Comparison of ENCODE assay signal across 29 cellular contexts in genomic region chr2:202491514-202491913, GRCh38.
DNase-seq lines count a peak whose midpoint lies in the region; ATAC-seq, FAIRE-seq and TF ChIP-seq lines count a peak whose summit lies in the region.
"Had no signal": no experiment of that assay in that cellular context is flagged by ENCODE, and none has a peak within 500 bp of the region (broad histone marks: within the 10 kb centered on the region; RNA-seq: fewer than 3 reads in every experiment).

No MANE protein-coding gene starts in this region.

- H3K4me2 ChIP-seq in IMR-90 (ENCODE audit: low read depth, low read length): no peak overlapping the region

- no peak overlapping the region for H3K18ac ChIP-seq in IMR-90 (ENCODE audit: low read depth, low read length)

- no peak for DNase-seq in IMR-90
- peak; percentile 9 for DNase-seq in SW480 (ENCODE audit: low spot score)
- peak; percentile 68 for DNase-seq in islet precursor cell
- DNase-seq in immature natural killer cell: no peak
- DNase-seq in dedifferentiated amniotic fluid mesenchymal stem cell (ENCODE audit: extremely low spot score): no peak
- DNase-seq in DMS114 treated with DMSO at 0.1 percent for 48 hours (lab: John Stamatoyannopoulos, UW; ENCODE audit: unreplicated experiment): no peak
- DNase-seq: activated CD8-positive, alpha-beta T cell treated with anti-CD3 and anti-CD28 coated beads for 36 hours; activated naive CD4-positive, alpha-beta T cell treated with anti-CD3 and anti-CD28 coated beads, Interleukin-2, amount 50 U/mL, for 16 hours; amygdala; C1 segment of cervical spinal cord; Calu3; cortex of kidney; EL; esophagus squamous epithelium; left lung; NCI-H1105 treated with DMSO at 0.1 percent for 48 hours; NCI-H2081; psoas muscle; stimulated activated naive CD8-positive, alpha-beta T cell treated with anti-CD3 and anti-CD28 coated beads, Interleukin-15, Interleukin-2, amounts not matched to agents 100 U/mL and 50 U/mL, for 24 hours; T-helper 1 cell; testis; uterus had no signal

- H2BK20ac ChIP-seq in IMR-90 (ENCODE audit: low read depth, low read length): no peak overlapping the region

- no peaks in the 10 kb centered on the region for H3K9me3 Mint-ChIP-seq in immature natural killer cell
- H3K9me3 Mint-ChIP-seq: activated CD8-positive, alpha-beta T cell treated with anti-CD3 and anti-CD28 coated beads for 36 hours; activated T-helper 17 cell treated with anti-CD3 and anti-CD28 coated beads, Interleukin-2, amount 50 U/mL, for 72 hours had no signal

- no peak overlapping the region for H2AK9ac ChIP-seq in IMR-90 (replicated peaks; ENCODE audit: low read depth, low read length, poor library complexity)

- H4K20me1 ChIP-seq in IMR-90 (ENCODE audit: insufficient read depth, low read length): peaks cover 7% of the 10 kb centered on the region; the same call in 1 of the 2 replicates

- H3K9me1 ChIP-seq in IMR-90 (ENCODE audit: insufficient read depth, low read length): peaks cover 6% of the 10 kb centered on the region; the same call in 1 of the 2 replicates

- no peak overlapping the region for H2AFZ ChIP-seq in IMR-90 (replicated peaks; ENCODE audit: low read length, poor library complexity)

- H2AK5ac ChIP-seq in IMR-90 (ENCODE audit: low read depth, low read length): no peak overlapping the region

- no peak overlapping the region for H3K4me3 Mint-ChIP-seq in immature natural killer cell
- H3K4me3 Mint-ChIP-seq: activated CD8-positive, alpha-beta T cell treated with anti-CD3 and anti-CD28 coated beads for 36 hours; activated T-helper 17 cell treated with anti-CD3 and anti-CD28 coated beads, Interleukin-2, amount 50 U/mL, for 72 hours had no signal

- 76% methylated on average over 3 of the region's 4 CpGs; no CpG with 5 or more reads in 1 of the 2 experiments for WGBS in IMR-90 (ENCODE audit: extremely low coverage in 2 of 2, insufficient read length in 1 of 2), 2 experiments

- no peak for TF ChIP-seq RAD21 in IMR-90 (IDR thresholded peaks at IDR 0.05; ENCODE audit: low read length)

- in situ Hi-C loops in IMR-90 (cut with MboI; ENCODE audit: low sequenced_read_pairs): no loop called here

- no peak overlapping the region for H3K4ac ChIP-seq in IMR-90 (ENCODE audit: low read depth, low read length)

- no peak for ATAC-seq in IMR-90 (ENCODE audit: low read depth)
- ATAC-seq in HG02884 (IDR thresholded peaks at IDR 0.05; ENCODE audit: unreplicated experiment): no peak
- ATAC-seq: activated CD8-positive, alpha-beta T cell treated with anti-CD3 and anti-CD28 coated beads for 36 hours; activated T-helper 17 cell treated with anti-CD3 and anti-CD28 coated beads, Interleukin-2, amount 50 U/mL, for 72 hours; left lung; Panc1; psoas muscle; stimulated activated naive CD8-positive, alpha-beta T cell treated with anti-CD3 and anti-CD28 coated beads, Interleukin-15, Interleukin-2, amounts not matched to agents 100 U/mL and 50 U/mL, for 24 hours had no signal

- POLR2A ChIA-PET in IMR-90 (lab: Charles Lee; ENCODE audit: unreplicated experiment): no interaction called here

- H3K79me1 ChIP-seq in IMR-90 (ENCODE audit: low read depth in 1 of 2, low read length in 2 of 2): peaks cover 21 to 47% of the 10 kb centered on the region in 2 experiments; a peak in 3 of 4 replicates

- H3K56ac ChIP-seq in IMR-90 (ENCODE audit: extremely low read depth, insufficient read depth, low read length): no peak overlapping the region

- H3K4me1 Mint-ChIP-seq in immature natural killer cell: no peaks in the 10 kb centered on the region
- H3K4me1 Mint-ChIP-seq: activated T-helper 17 cell treated with anti-CD3 and anti-CD28 coated beads, Interleukin-2, amount 50 U/mL, for 72 hours had no signal

- no peak for TF ChIP-seq POLR2A in IMR-90 (IDR thresholded peaks at IDR 0.05; ENCODE audit: low read depth, low read length)

- peak; percentile 17 for FAIRE-seq in G401.6 (lab: Jason Lieb, UNC)
- FAIRE-seq: bronchial epithelial cell, frontal cortex, GM12892 had no signal

- H2BK120ac ChIP-seq in IMR-90 (ENCODE audit: low read depth, low read length): no peak overlapping the region

- no peak overlapping the region for H3K4me3 ChIP-seq in IMR-90 (ENCODE audit: insufficient read depth, low read depth, low read length)
- H3K4me3 ChIP-seq: esophagus squamous epithelium, left lung, psoas muscle, testis, uterus had no signal

- intact Hi-C loops in IMR-90 (cut with micrococcal nuclease): no loop called here

- H2BK15ac ChIP-seq in IMR-90 (ENCODE audit: low read depth, low read length): no peak overlapping the region

- H4K8ac ChIP-seq in IMR-90 (ENCODE audit: low read depth in 2 of 2, low read length in 2 of 2): no peak overlapping the region

- peaks cover 2% of the 10 kb centered on the region; the same call in 1 of the 2 replicates for H3K36me3 ChIP-seq in IMR-90 (ENCODE audit: control insufficient read depth, insufficient read depth, low read length)
- H3K36me3 ChIP-seq: left lung, uterus had no signal

- no peak overlapping the region for H4K91ac ChIP-seq in IMR-90 (ENCODE audit: insufficient read depth, low read depth, low read length)

- H3K27ac Mint-ChIP-seq in immature natural killer cell: no peak overlapping the region
- H3K27ac Mint-ChIP-seq: activated CD8-positive, alpha-beta T cell treated with anti-CD3 and anti-CD28 coated beads for 36 hours; activated T-helper 17 cell treated with anti-CD3 and anti-CD28 coated beads, Interleukin-2, amount 50 U/mL, for 72 hours had no signal

- dilution Hi-C loops in IMR-90 (cut with HindIII; ENCODE audit: low sequenced_read_pairs, unreplicated experiment): no loop called here

- no peaks in the 10 kb centered on the region for H3K27me3 Mint-ChIP-seq in immature natural killer cell (ENCODE audit: low read depth in 3 of 3)
- H3K27me3 Mint-ChIP-seq: activated CD8-positive, alpha-beta T cell treated with anti-CD3 and anti-CD28 coated beads for 36 hours; activated T-helper 17 cell treated with anti-CD3 and anti-CD28 coated beads, Interleukin-2, amount 50 U/mL, for 72 hours had no signal

- peaks cover 4% of the 10 kb centered on the region; the same call in 1 of the 2 replicates for H3K4me1 ChIP-seq in IMR-90 (ENCODE audit: control insufficient read depth, insufficient read depth, low read length)
- H3K4me1 ChIP-seq: psoas muscle, uterus had no signal

- no peak overlapping the region for H2BK5ac ChIP-seq in IMR-90 (ENCODE audit: low read depth, low read length, poor library complexity, severe bottlenecking)

- peak; percentile 9; the same call in 1 of the 2 replicates for TF ChIP-seq CTCF in IMR-90 (conservative IDR thresholded peaks at IDR 0.05; ENCODE audit: low read depth, low read length)

- H3K27ac ChIP-seq in IMR-90 (ENCODE audit: insufficient read depth, low read length): no peak overlapping the region
- H3K27ac ChIP-seq: esophagus squamous epithelium, left lung, psoas muscle, testis, uterus had no signal

- H4K5ac ChIP-seq in IMR-90 (ENCODE audit: low read depth, low read length): no peak overlapping the region

- H3K9ac ChIP-seq in IMR-90 (ENCODE audit: low read depth, low read length): no peak overlapping the region

- no peak overlapping the region for H3K23ac ChIP-seq in IMR-90 (ENCODE audit: low read depth, low read length)

- CTCF ChIA-PET in IMR-90 (lab: Yijun Ruan, JAX): interaction anchor here (0.9 to 1.4 kb wide), 2 partner anchors 213 to 214 kb away, joined by 3 read pairs; no protein-coding TSS in a partner anchor

- no TSS peak for BruUV-seq in IMR-90 (replicated peaks; lab: Mats Ljungman, UMichigan)

- H3K36me3 Mint-ChIP-seq in immature natural killer cell: peaks cover 0 to 8% (median 8%) of the 10 kb centered on the region in 3 donors

- no peak overlapping the region for H3K14ac ChIP-seq in IMR-90 (replicated peaks; ENCODE audit: low read depth, low read length)

- H3K27me3 ChIP-seq in IMR-90 (ENCODE audit: control insufficient read depth, insufficient read depth, low read length): no peaks in the 10 kb centered on the region
- H3K27me3 ChIP-seq: esophagus squamous epithelium, left lung, testis, uterus had no signal

- H3K9me3 ChIP-seq in IMR-90 (ENCODE audit: control insufficient read depth, insufficient read depth, low read length): no peaks in the 10 kb centered on the region
- H3K9me3 ChIP-seq: esophagus squamous epithelium, left lung, psoas muscle, testis, uterus had no signal

TF ChIP-seq in IMR-90, 13 proteins besides CTCF, POLR2A, EP300 and RAD21:
- TF ChIP-seq BHLHE40 (IDR thresholded peaks at IDR 0.05; ENCODE audit: low read depth, low read length) (no peak), MAZ (IDR thresholded peaks at IDR 0.05; ENCODE audit: borderline replicate concordance, low read depth, low read length) (no peak), MXI1 (IDR thresholded peaks at IDR 0.05; ENCODE audit: borderline replicate concordance, low read depth, low read length) (no peak), RCOR1 (IDR thresholded peaks at IDR 0.05; ENCODE audit: insufficient replicate concordance, low read length) (no peak), CEBPB (IDR thresholded peaks at IDR 0.05; ENCODE audit: low read depth, low read length) (no peak), FOS (IDR thresholded peaks at IDR 0.05; ENCODE audit: low read depth, low read length) (no peak)
- TF ChIP-seq, protein P1, sequence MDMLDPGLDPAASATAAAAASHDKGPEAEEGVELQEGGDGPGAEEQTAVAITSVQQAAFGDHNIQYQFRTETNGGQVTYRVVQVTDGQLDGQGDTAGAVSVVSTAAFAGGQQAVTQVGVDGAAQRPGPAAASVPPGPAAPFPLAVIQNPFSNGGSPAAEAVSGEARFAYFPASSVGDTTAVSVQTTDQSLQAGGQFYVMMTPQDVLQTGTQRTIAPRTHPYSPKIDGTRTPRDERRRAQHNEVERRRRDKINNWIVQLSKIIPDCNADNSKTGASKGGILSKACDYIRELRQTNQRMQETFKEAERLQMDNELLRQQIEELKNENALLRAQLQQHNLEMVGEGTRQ (IDR thresholded peaks at IDR 0.05; ENCODE audit: low read depth, low read length): no peak
- TF ChIP-seq, protein P2, sequence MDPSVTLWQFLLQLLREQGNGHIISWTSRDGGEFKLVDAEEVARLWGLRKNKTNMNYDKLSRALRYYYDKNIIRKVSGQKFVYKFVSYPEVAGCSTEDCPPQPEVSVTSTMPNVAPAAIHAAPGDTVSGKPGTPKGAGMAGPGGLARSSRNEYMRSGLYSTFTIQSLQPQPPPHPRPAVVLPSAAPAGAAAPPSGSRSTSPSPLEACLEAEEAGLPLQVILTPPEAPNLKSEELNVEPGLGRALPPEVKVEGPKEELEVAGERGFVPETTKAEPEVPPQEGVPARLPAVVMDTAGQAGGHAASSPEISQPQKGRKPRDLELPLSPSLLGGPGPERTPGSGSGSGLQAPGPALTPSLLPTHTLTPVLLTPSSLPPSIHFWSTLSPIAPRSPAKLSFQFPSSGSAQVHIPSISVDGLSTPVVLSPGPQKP (IDR thresholded peaks at IDR 0.05; ENCODE audit: borderline replicate concordance, low read depth, low read length): no peak

Comparison
In these comparisons a context has a peak if more than half of its experiments do, and no peak if none do; other contexts are left out.
1. DNase-seq: peak in SW480 (single experiment) and islet precursor cell (single experiment); none in IMR-90 (single experiment), immature natural killer cell (0 of 3), dedifferentiated amniotic fluid mesenchymal stem cell (single experiment) and DMS114 treated with DMSO at 0.1 percent for 48 hours (single experiment).